ENCODE assay signal across 8 cellular contexts in genomic region chr13:23510979-23511735, GRCh38. TPM values are rescaled to one million over a fixed set of nuclear protein-coding genes. Genes with fewer than 3 reads are reported as not detected.
DNase-seq lines count a peak whose midpoint lies in the region; ATAC-seq and TF ChIP-seq lines count a peak whose summit lies in the region.

No MANE protein-coding gene starts in this region.

- BruUV-seq in Panc1 (replicated peaks; lab: Mats Ljungman, UMichigan), result no TSS peak

- DNase-seq in Right ventricle myocardium inferior (ENCODE audit: missing footprints) (no peak), cardiac septum (ENCODE audit: low spot score) (no peak), Panc1 (ENCODE audit: low read depth, low spot score) (no peak), cardiac muscle cell (ENCODE audit: low read depth in 1 of 2, low spot score in 1 of 2) (peak; percentile 59 to 69), DMS79 (lab: John Stamatoyannopoulos, UW) (no peak)
- DNase-seq in activated T-cell treated with anti-CD3 and anti-CD28 coated beads, Interleukin-2, amount 50 U/mL, for 1 hour, result no peak

- ATAC-seq in Right ventricle myocardium inferior (peak; percentile 47), Panc1 (no peak), HG03457 (IDR thresholded peaks at IDR 0.05; ENCODE audit: unreplicated experiment) (no peak), HG03139 (IDR thresholded peaks at IDR 0.05; ENCODE audit: unreplicated experiment) (no peak)

- H3K27me3 ChIP-seq in Panc1 (ENCODE audit: control insufficient read depth, insufficient read depth, low read length), result peaks cover 3% of the 10 kb centered on the region; the same call in 1 of the 2 replicates
- H3K27me3 ChIP-seq in cardiac muscle cell, result no peaks in the 10 kb centered on the region

- no peaks in the 10 kb centered on the region for H3K4me1 ChIP-seq in Panc1 (ENCODE audit: control insufficient read depth, insufficient read depth, low read length)
- H3K4me1 ChIP-seq in cardiac muscle cell (ENCODE audit: low read depth), result peaks cover 51% of the 10 kb centered on the region

- no peaks in the 10 kb centered on the region for H3K36me3 ChIP-seq in Panc1 (ENCODE audit: control insufficient read depth, insufficient read depth, low read length)
- no peaks in the 10 kb centered on the region for H3K36me3 ChIP-seq in cardiac muscle cell

- H3K27ac ChIP-seq in Panc1 (ENCODE audit: low read length) (no peak overlapping the region), cardiac muscle cell (peak overlapping the region; percentile 53)

- H3K9me3 ChIP-seq in Panc1 (ENCODE audit: control insufficient read depth, insufficient read depth, low read depth, low read length) (no peaks in the 10 kb centered on the region), cardiac muscle cell (ENCODE audit: low read depth) (no peaks in the 10 kb centered on the region)

- TF ChIP-seq CTCF in Panc1 (IDR thresholded peaks at IDR 0.05) (peak; percentile 42), cardiac muscle cell (IDR thresholded peaks at IDR 0.05; ENCODE audit: low read depth, low read length) (peak; percentile 21)

- CTCF ChIA-PET in Panc1 (lab: Charles Lee), result no interaction called here

- H3K4me3 ChIP-seq in Panc1 (ENCODE audit: low read depth in 2 of 2, low read length in 2 of 2), result no peak overlapping the region
- no peak overlapping the region for H3K4me3 ChIP-seq in cardiac muscle cell

- intact Hi-C loops in Right ventricle myocardium inferior (cut with DNase I), result loop anchor here (2.0 kb wide), 1 partner anchor 56 kb away; no protein-coding TSS in a partner anchor
- intact Hi-C loops in cardiac septum (cut with DNase I), result loop anchor here (5.0 kb wide), 1 partner anchor 41 kb away; no protein-coding TSS in a partner anchor
- intact Hi-C loops in Panc1 (cut with micrococcal nuclease; ENCODE audit: unreplicated experiment), result no loop called here

- POLR2A ChIA-PET in Panc1 (lab: Charles Lee), result no interaction called here

- in situ Hi-C loops in Panc1 (cut with HindIII; ENCODE audit: low pct_unique_long_range_greater_than_20kb, low sequenced_read_pairs), result no loop called here

RNA-seq across cellular contexts. Expression of gene TNFRSF19, which starts 59.1 kb away (rescaled TPM):
- 36.5 TPM for total RNA-seq in Right ventricle myocardium inferior
- 20.0 TPM for total RNA-seq in cardiac septum
- total RNA-seq in Panc1 (2021; ENCODE audit: unreplicated experiment), result 0.54 TPM
- 0.85 TPM for polyA plus RNA-seq in Panc1 (2012; ENCODE audit: insufficient read length)
- 139 and 141 TPM in 2 replicates for total RNA-seq in cardiac muscle cell
- 91.3 and 124 TPM in 2 replicates for polyA plus RNA-seq in cardiac muscle cell

Comparison
In these comparisons a context has a peak if more than half of its experiments do, and no peak if none do; other contexts are left out.
1. DNase-seq: peak in cardiac muscle cell (2 of 2); none in Right ventricle myocardium inferior (single experiment), cardiac septum (single experiment), Panc1 (single experiment), activated T-cell treated with anti-CD3 and anti-CD28 coated beads, Interleukin-2, amount 50 U/mL, for 1 hour (single experiment) and DMS79 (single experiment).
2. RNA of gene TNFRSF19, which starts 59.1 kb away (total RNA-seq): 139 to 141 TPM in cardiac muscle cell, 36.5 TPM in Right ventricle myocardium inferior (single experiment) and 20.0 TPM in cardiac septum (single experiment); 0.54 TPM in Panc1 (single experiment); every median in the first group is over 10 times any median in the second.